8 cellular contexts compared by ENCODE assay signal in genomic region chr19:14073232-14073924, GRCh38. TPM values are rescaled to one million over a fixed set of nuclear protein-coding genes. Genes with fewer than 3 reads are reported as not detected.
A peak's percentile ranks its signal among the peaks of the same experiment; 100 is the strongest.
DNase-seq lines count a peak whose midpoint lies in the region; ATAC-seq and TF ChIP-seq lines count a peak whose summit lies in the region.

No MANE protein-coding gene starts in this region.

- TF ChIP-seq POLR2A in lower leg skin (IDR thresholded peaks at IDR 0.05): no peak

- DNase-seq in GM12865 (ENCODE audit: low read depth) (peak; percentile 89), NCI-H2227 (lab: John Stamatoyannopoulos, UW; ENCODE audit: unreplicated experiment) (peak; percentile 86), dorsolateral prefrontal cortex (peak; percentile 35 to 83 (median 72)), lower leg skin (ENCODE audit: low spot score in 2 of 2) (peak in 1 of 2 donors; percentile 56)
- DNase-seq in activated CD4-positive, alpha-beta T cell treated with anti-CD3 and anti-CD28 coated beads, Interleukin-2, amount 50 U/mL, for 1 hour: peak; percentile 71
- peak; percentile 65 to 79 for DNase-seq in stimulated activated CD4-positive, alpha-beta T cell treated with anti-CD3 and anti-CD28 coated beads, Interleukin-4, amount 100 ng/mL, for 4 hours

- 0% methylated on average over 33 to 39 of the region's 108 CpGs for WGBS in lower leg skin, 2 donors

- peak overlapping the region; percentile 83 to 98 (median 96) for H3K27ac ChIP-seq in dorsolateral prefrontal cortex

- TF ChIP-seq CTCF in GM12865 (IDR thresholded peaks at IDR 0.05; ENCODE audit: insufficient read depth, low read depth, low read length, missing control alignments): peak; percentile 65
- peak in 32 of 56 donors; percentile 2 to 80 (median 44) for TF ChIP-seq CTCF in dorsolateral prefrontal cortex (IDR thresholded peaks at IDR 0.05 in 54 of 56, conservative IDR thresholded peaks at IDR 0.05 in 2 of 56; ENCODE audit: low read depth in 1 of 56, partially characterized antibody in 56 of 56)
- no peak for TF ChIP-seq CTCF in lower leg skin (IDR thresholded peaks at IDR 0.05)

- intact Hi-C loops in dorsolateral prefrontal cortex (cut with DNase I) (loop anchor here (1.0 to 5.0 kb wide), 4 partner anchors 17 to 193 kb away; partner anchors contain the start of genes RFX1 (in 2 of the 2), DCAF15 (in 1 of the 2) and SAMD1 (in 1 of the 2)), lower leg skin (cut with DNase I; ENCODE audit: low total_unique reads) (loop anchor here (2.0 kb wide), 1 partner anchor 191 kb away; no protein-coding TSS in a partner anchor)

- H3K27me3 ChIP-seq in dorsolateral prefrontal cortex: no peaks in the 10 kb centered on the region

- H3K4me3 ChIP-seq in GM12865 (ENCODE audit: low read depth, low read length) (peak overlapping the region; percentile 61), dorsolateral prefrontal cortex (peak overlapping the region; percentile 48 to 94 (median 83)), lower leg skin (ENCODE audit: low read depth, poor library complexity, severe bottlenecking) (peak overlapping the region; percentile 51)

- ATAC-seq in HG02759 (IDR thresholded peaks at IDR 0.05; ENCODE audit: unreplicated experiment) (peak; percentile 66), HG03175 (IDR thresholded peaks at IDR 0.05; ENCODE audit: unreplicated experiment) (no peak)

RNA-seq across cellular contexts. Expression of gene MISP3, which starts 0.8 kb away (rescaled TPM):
- 10 to 100 TPM in 103 of 120 experiments, 1 to 10 TPM in 17; 7.2 to 23.3 (median 13.0) TPM for total RNA-seq in dorsolateral prefrontal cortex
- total RNA-seq in lower leg skin: 10 to 100 TPM in 3 of 4 donors, 1 to 10 TPM in 1; 9.1 to 26.2 (median 17.2) TPM

RNA-seq across cellular contexts. Expression of gene PALM3, which starts 11.5 kb away (rescaled TPM):
- 1 to 10 TPM in 119 of 120 experiments, under 1 TPM in 1; 0.63 to 8.5 (median 4.1) TPM for total RNA-seq in dorsolateral prefrontal cortex
- under 1 TPM in 1 of 4 donors, not detected in 3; 0.10 TPM for total RNA-seq in lower leg skin

RNA-seq across cellular contexts. Expression of gene C19orf67, which starts 12.2 kb away (rescaled TPM):
- total RNA-seq in dorsolateral prefrontal cortex (not detected), lower leg skin (not detected)

RNA-seq across cellular contexts. Expression of gene SAMD1, which starts 17.2 kb away (rescaled TPM):
- total RNA-seq in dorsolateral prefrontal cortex (100 to 1,000 TPM in 1 of 120 experiments, 10 to 100 TPM in 119; 30.2 to 108 (median 43.1) TPM), lower leg skin (10 to 100 TPM; 23.2 to 61.1 (median 33.2) TPM)

RNA-seq across cellular contexts. Expression of gene IL27RA, which starts 41.8 kb away (rescaled TPM):
- 1 to 10 TPM; 2.0 to 8.6 (median 4.2) TPM for total RNA-seq in dorsolateral prefrontal cortex
- total RNA-seq in lower leg skin: 1 to 10 TPM in 3 of 4 donors, under 1 TPM in 1; 0.27 to 2.7 (median 2.0) TPM

Comparison
In these comparisons a context has a peak if more than half of its experiments do, and no peak if none do; other contexts are left out.
1. CTCF ChIP-seq: peak in GM12865 (single experiment) and dorsolateral prefrontal cortex (32 of 56); none in lower leg skin (0 of 3).
2. Peak in every context shown above with its lines, with median percentiles within 50 percentile points of each other: H3K4me3 ChIP-seq.